38 cellular contexts compared by ENCODE assay signal in the genomic region with DNA sequence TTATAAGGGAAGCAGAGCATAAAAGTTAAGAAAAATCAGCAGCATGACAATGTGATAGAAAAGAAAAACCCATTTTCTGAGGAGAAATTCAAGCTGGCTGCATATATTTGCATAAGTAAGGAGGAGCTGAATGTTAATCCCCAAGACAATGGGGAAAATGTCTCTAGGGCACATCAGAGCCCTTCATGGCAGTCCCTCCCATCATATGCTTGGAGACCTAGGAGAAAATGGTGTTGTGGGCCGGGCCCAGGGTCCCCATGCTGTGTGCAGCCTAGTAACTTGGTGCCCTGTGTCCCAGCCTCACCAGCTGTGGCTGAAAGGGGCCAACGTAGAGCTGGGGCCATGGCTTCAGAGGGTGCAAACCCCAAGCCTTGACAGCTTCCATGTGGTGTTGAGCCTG.
"Had no signal": no experiment of that assay in that cellular context is flagged by ENCODE, and none has a peak within 500 bp of the region (broad histone marks: within the 10 kb centered on the region; RNA-seq: fewer than 3 reads in every experiment).

No MANE protein-coding gene starts in this region.

- H3K4me3 Mint-ChIP-seq: activated naive CD4-positive, alpha-beta T cell treated with anti-CD3 and anti-CD28 coated beads for 36 hours; activated naive CD4-positive, alpha-beta T cell treated with anti-CD3 and anti-CD28 coated beads, Interleukin-2, amount 10 ng/mL, durations not matched to agents 7 days and 5 days; activated naive CD4-positive, alpha-beta T cell treated with anti-CD3 and anti-CD28 coated beads, Interleukin-2, amount 50 U/mL, for 24 hours; activated naive CD8-positive, alpha-beta T cell; activated naive CD8-positive, alpha-beta T cell treated with anti-CD3 and anti-CD28 coated beads for 36 hours; activated naive CD8-positive, alpha-beta T cell treated with anti-CD3 and anti-CD28 coated beads, Interleukin-2, amount 10 ng/mL, durations not matched to agents 7 days and 5 days; activated naive CD8-positive, alpha-beta T cell treated with anti-CD3 and anti-CD28 coated beads, Interleukin-2, amount 50 U/mL, for 24 hours; activated T-cell treated with anti-CD3 and anti-CD28 coated beads, Interleukin-2, amount 50 U/mL, for 24 hours; activated T-cell treated with anti-CD3 and anti-CD28 coated beads, Interleukin-2, amount 50 U/mL, for 4 hours; activated T-cell treated with anti-CD3 and anti-CD28 coated beads, Interleukin-2, amount 50 U/mL, for 72 hours; activated T-helper 1 cell treated with anti-CD3 and anti-CD28 coated beads, Interleukin-12 subunit alpha, Interleukin-12 subunit beta, Interleukin-2, Interleukin-4 antibody, amounts not matched to agents 30 ng/mL and 10 ng/mL and 1 ng/mL, durations not matched to agents 14 hours and 24 hours and 36 hours; activated T-helper 17 cell treated with anti-CD3 and anti-CD28 coated beads, Interleukin-2, amount 50 U/mL, for 72 hours; brain; central memory CD8-positive, alpha-beta T cell had no signal

- H3K27ac ChIP-seq: adrenal gland, ascending aorta, body of pancreas, brain microvascular endothelial cell, breast epithelium, cardiac muscle cell had no signal

- H3K27me3 ChIP-seq: adrenal gland, ascending aorta, body of pancreas, brain microvascular endothelial cell, breast epithelium, cardiac muscle cell had no signal

- H3K36me3 Mint-ChIP-seq: activated naive CD4-positive, alpha-beta T cell treated with anti-CD3 and anti-CD28 coated beads, Interleukin-2, amount 10 ng/mL, durations not matched to agents 7 days and 5 days; activated naive CD8-positive, alpha-beta T cell treated with anti-CD3 and anti-CD28 coated beads for 36 hours; activated naive CD8-positive, alpha-beta T cell treated with anti-CD3 and anti-CD28 coated beads, Interleukin-2, amount 10 ng/mL, durations not matched to agents 7 days and 5 days; brain had no signal

- ATAC-seq: activated naive CD4-positive, alpha-beta T cell treated with anti-CD3 and anti-CD28 coated beads, Interleukin-2, amount 50 U/mL, for 72 hours; activated naive CD8-positive, alpha-beta T cell treated with anti-CD3 and anti-CD28 coated beads, Interleukin-2, amount 50 U/mL, for 24 hours; activated T-cell treated with anti-CD3 and anti-CD28 coated beads, Interleukin-2, amount 50 U/mL, for 4 hours; activated T-cell treated with anti-CD3 and anti-CD28 coated beads, Interleukin-2, amount 50 U/mL, for 72 hours; activated T-helper 17 cell treated with anti-CD3 and anti-CD28 coated beads, Interleukin-2, amount 50 U/mL, for 72 hours; body of pancreas had no signal

- H3K4me1 ChIP-seq: adrenal gland, ascending aorta, body of pancreas, breast epithelium had no signal

- DNase-seq: activated effector memory CD4-positive, alpha-beta T cell treated with anti-CD3 and anti-CD28 coated beads, Interleukin-2, amount 50 U/mL, for 16 hours; activated effector memory CD4-positive, alpha-beta T cell treated with Interleukin-2 at 50 U/mL for 16 hours; activated gamma-delta T cell; activated gamma-delta T cell treated with Interleukin-2 at 50 U/mL for 16 hours; activated naive CD4-positive, alpha-beta T cell; activated naive CD4-positive, alpha-beta T cell treated with anti-CD3 and anti-CD28 coated beads for 36 hours; activated naive CD4-positive, alpha-beta T cell treated with anti-CD3 and anti-CD28 coated beads, Interleukin-2, amount 10 ng/mL, durations not matched to agents 7 days and 5 days; activated naive CD4-positive, alpha-beta T cell treated with anti-CD3 and anti-CD28 coated beads, Interleukin-2, amount 50 U/mL, for 16 hours; activated naive CD4-positive, alpha-beta T cell treated with Interleukin-2 at 50 U/mL for 16 hours; activated naive CD8-positive, alpha-beta T cell treated with anti-CD3 and anti-CD28 coated beads for 36 hours; activated naive CD8-positive, alpha-beta T cell treated with anti-CD3 and anti-CD28 coated beads, Interleukin-2, amount 10 ng/mL, durations not matched to agents 7 days and 5 days; activated naive CD8-positive, alpha-beta T cell treated with anti-CD3 and anti-CD28 coated beads, Interleukin-2, amount 50 U/mL, for 24 hours; activated T-cell treated with anti-CD3 and anti-CD28 coated beads, Interleukin-2, amount 50 U/mL, for 1 hour; activated T-cell treated with anti-CD3 and anti-CD28 coated beads, Interleukin-2, amount 50 U/mL, for 24 hours; activated T-cell treated with anti-CD3 and anti-CD28 coated beads, Interleukin-2, amount 50 U/mL, for 4 hours; activated T-cell treated with anti-CD3 and anti-CD28 coated beads, Interleukin-2, amount 50 U/mL, for 48 hours; activated T-cell treated with anti-CD3 and anti-CD28 coated beads, Interleukin-2, amount 50 U/mL, for 72 hours; adrenal gland; amniotic stem cell; amygdala; anterior cingulate cortex; aorta; body of pancreas; brain microvascular endothelial cell; caudate nucleus; central memory CD4-positive, alpha-beta T cell; cerebellar nuclear complex had no signal

- H3K4me3 ChIP-seq: adrenal gland, ascending aorta, body of pancreas, breast epithelium, cardiac muscle cell had no signal

- H3K27me3 Mint-ChIP-seq: brain had no signal

- H3K36me3 ChIP-seq: adrenal gland, ascending aorta, brain microvascular endothelial cell, breast epithelium, cardiac muscle cell had no signal

- H3K4me1 Mint-ChIP-seq: activated naive CD4-positive, alpha-beta T cell treated with anti-CD3 and anti-CD28 coated beads, Interleukin-2, amount 10 ng/mL, durations not matched to agents 7 days and 5 days; activated naive CD4-positive, alpha-beta T cell treated with anti-CD3 and anti-CD28 coated beads, Interleukin-2, amount 50 U/mL, for 24 hours; activated naive CD8-positive, alpha-beta T cell treated with anti-CD3 and anti-CD28 coated beads for 36 hours; activated naive CD8-positive, alpha-beta T cell treated with anti-CD3 and anti-CD28 coated beads, Interleukin-2, amount 10 ng/mL, durations not matched to agents 7 days and 5 days; activated naive CD8-positive, alpha-beta T cell treated with anti-CD3 and anti-CD28 coated beads, Interleukin-2, amount 50 U/mL, for 24 hours; activated T-helper 17 cell treated with anti-CD3 and anti-CD28 coated beads, Interleukin-2, amount 50 U/mL, for 72 hours; brain; central memory CD8-positive, alpha-beta T cell had no signal

- H3K9me3 Mint-ChIP-seq: activated naive CD4-positive, alpha-beta T cell treated with anti-CD3 and anti-CD28 coated beads, Interleukin-2, amount 10 ng/mL, durations not matched to agents 7 days and 5 days; activated naive CD4-positive, alpha-beta T cell treated with anti-CD3 and anti-CD28 coated beads, Interleukin-2, amount 50 U/mL, for 24 hours; activated naive CD8-positive, alpha-beta T cell treated with anti-CD3 and anti-CD28 coated beads, Interleukin-2, amount 10 ng/mL, durations not matched to agents 7 days and 5 days; activated T-cell treated with anti-CD3 and anti-CD28 coated beads, Interleukin-2, amount 50 U/mL, for 4 hours; activated T-helper 2 cell treated with anti-CD3 and anti-CD28 coated beads, Interferon-gamma antibody, Interleukin-2, Interleukin-4, amounts not matched to agents 10 μg/mL and 5 μg/mL and 100 μg/mL, durations not matched to agents 14 hours and 24 hours and 36 hours; central memory CD8-positive, alpha-beta T cell had no signal

- H3K9me3 ChIP-seq: adrenal gland, ascending aorta, body of pancreas, breast epithelium had no signal

- H3K27ac Mint-ChIP-seq: activated naive CD4-positive, alpha-beta T cell treated with anti-CD3 and anti-CD28 coated beads for 36 hours; activated naive CD4-positive, alpha-beta T cell treated with anti-CD3 and anti-CD28 coated beads, Interleukin-2, amount 10 ng/mL, durations not matched to agents 7 days and 5 days; activated naive CD4-positive, alpha-beta T cell treated with anti-CD3 and anti-CD28 coated beads, Interleukin-2, amount 50 U/mL, for 24 hours; activated naive CD4-positive, alpha-beta T cell treated with anti-CD3 and anti-CD28 coated beads, Interleukin-2, amount 50 U/mL, for 72 hours; activated naive CD8-positive, alpha-beta T cell; activated naive CD8-positive, alpha-beta T cell treated with anti-CD3 and anti-CD28 coated beads for 36 hours; activated naive CD8-positive, alpha-beta T cell treated with anti-CD3 and anti-CD28 coated beads, Interleukin-2, amount 10 ng/mL, durations not matched to agents 7 days and 5 days; activated naive CD8-positive, alpha-beta T cell treated with anti-CD3 and anti-CD28 coated beads, Interleukin-2, amount 50 U/mL, for 24 hours; activated T-cell treated with anti-CD3 and anti-CD28 coated beads, Interleukin-2, amount 50 U/mL, for 24 hours; activated T-cell treated with anti-CD3 and anti-CD28 coated beads, Interleukin-2, amount 50 U/mL, for 72 hours; activated T-helper 1 cell treated with anti-CD3 and anti-CD28 coated beads, Interleukin-12 subunit alpha, Interleukin-12 subunit beta, Interleukin-2, Interleukin-4 antibody, amounts not matched to agents 30 ng/mL and 10 ng/mL and 1 ng/mL, durations not matched to agents 14 hours and 24 hours and 36 hours; activated T-helper 17 cell treated with anti-CD3 and anti-CD28 coated beads, Interleukin-2, amount 50 U/mL, for 72 hours; activated T-helper 2 cell treated with anti-CD3 and anti-CD28 coated beads, Interferon-gamma antibody, Interleukin-2, Interleukin-4, amounts not matched to agents 10 μg/mL and 5 μg/mL and 100 μg/mL, durations not matched to agents 14 hours and 24 hours and 36 hours; brain had no signal
